In the genomic region with DNA sequence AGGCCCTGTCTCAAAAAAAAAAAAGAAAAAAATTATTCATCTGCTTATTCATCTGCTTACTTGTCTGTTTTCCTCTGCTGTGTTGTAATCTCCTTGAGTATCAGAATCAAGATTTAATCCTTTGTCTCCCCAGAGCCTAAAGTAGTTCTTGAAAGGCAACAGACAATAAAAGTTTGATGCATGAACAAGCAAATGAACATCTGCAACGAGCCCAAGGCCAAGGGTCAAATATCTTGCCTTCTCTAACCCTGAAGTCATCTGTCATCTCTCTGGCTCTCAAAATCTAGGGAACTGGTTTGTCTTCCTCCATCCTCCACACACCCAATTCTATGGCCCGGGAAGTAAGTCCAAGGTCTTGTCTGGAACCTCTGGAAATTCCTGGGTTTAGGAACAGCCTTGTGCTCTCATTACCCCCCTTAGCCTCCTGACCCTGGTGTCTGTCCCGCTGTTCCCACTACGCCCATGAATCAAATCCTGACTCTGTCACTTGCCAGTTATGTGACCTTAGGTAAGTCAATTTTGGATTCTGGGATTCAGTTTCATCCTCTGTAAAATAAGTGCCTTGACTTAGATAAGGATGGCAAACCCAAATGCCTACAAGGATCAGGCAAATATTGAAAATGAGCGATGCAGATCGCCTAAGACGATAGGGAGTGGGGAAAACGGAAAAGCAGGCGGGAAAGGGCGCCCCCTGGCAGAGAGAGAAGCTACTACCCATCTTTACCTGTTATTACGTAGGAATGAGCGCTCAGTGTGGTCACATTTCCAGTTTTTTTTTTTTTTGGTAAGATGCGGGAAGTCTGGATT, we compare ENCODE assay signal across 1 cellular context.
TF ChIP-seq lines count a peak whose summit lies in the region.

No MANE protein-coding gene starts in this region.

TF ChIP-seq in K562, 482 proteins besides CTCF, POLR2A, EP300 and RAD21 (continued from another document):
- TF ChIP-seq, protein P1, sequence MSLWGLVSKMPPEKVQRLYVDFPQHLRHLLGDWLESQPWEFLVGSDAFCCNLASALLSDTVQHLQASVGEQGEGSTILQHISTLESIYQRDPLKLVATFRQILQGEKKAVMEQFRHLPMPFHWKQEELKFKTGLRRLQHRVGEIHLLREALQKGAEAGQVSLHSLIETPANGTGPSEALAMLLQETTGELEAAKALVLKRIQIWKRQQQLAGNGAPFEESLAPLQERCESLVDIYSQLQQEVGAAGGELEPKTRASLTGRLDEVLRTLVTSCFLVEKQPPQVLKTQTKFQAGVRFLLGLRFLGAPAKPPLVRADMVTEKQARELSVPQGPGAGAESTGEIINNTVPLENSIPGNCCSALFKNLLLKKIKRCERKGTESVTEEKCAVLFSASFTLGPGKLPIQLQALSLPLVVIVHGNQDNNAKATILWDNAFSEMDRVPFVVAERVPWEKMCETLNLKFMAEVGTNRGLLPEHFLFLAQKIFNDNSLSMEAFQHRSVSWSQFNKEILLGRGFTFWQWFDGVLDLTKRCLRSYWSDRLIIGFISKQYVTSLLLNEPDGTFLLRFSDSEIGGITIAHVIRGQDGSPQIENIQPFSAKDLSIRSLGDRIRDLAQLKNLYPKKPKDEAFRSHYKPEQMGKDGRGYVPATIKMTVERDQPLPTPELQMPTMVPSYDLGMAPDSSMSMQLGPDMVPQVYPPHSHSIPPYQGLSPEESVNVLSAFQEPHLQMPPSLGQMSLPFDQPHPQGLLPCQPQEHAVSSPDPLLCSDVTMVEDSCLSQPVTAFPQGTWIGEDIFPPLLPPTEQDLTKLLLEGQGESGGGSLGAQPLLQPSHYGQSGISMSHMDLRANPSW (CRISPR knock-in tag; IDR thresholded peaks at IDR 0.05), result no peak
- TF ChIP-seq ZNF717 (CRISPR knock-in tag; IDR thresholded peaks at IDR 0.05) (no peak), SNIP1 (IDR thresholded peaks at IDR 0.05; ENCODE audit: low read depth) (no peak), SMAD1 (IDR thresholded peaks at IDR 0.05; ENCODE audit: low read depth, low read length, partially characterized antibody) (no peak), DPF2 (IDR thresholded peaks at IDR 0.05) (no peak), ZNF384 (IDR thresholded peaks at IDR 0.05; ENCODE audit: low read depth, low read length) (peak; percentile 74; the same call in 1 of the 2 replicates), ATF1 (CRISPR knock-in tag; IDR thresholded peaks at IDR 0.05) (no peak), ATF1 (tag; IDR thresholded peaks at IDR 0.05) (peak; percentile 34; the same call in 1 of the 2 replicates), GATA2 (CRISPR knock-in tag; IDR thresholded peaks at IDR 0.05) (peak; percentile 66), CC2D1A (IDR thresholded peaks at IDR 0.05) (0 out of 2 replicates have a peak, but pooled peaks have one; percentile 21), ZNF316 (IDR thresholded peaks at IDR 0.05) (no peak), TCF7L2 (IDR thresholded peaks at IDR 0.05; ENCODE audit: low read depth, low read length) (no peak), CREM (IDR thresholded peaks at IDR 0.05; ENCODE audit: low read depth) (peak; percentile 41; the same call in 1 of the 2 replicates), RB1 (IDR thresholded peaks at IDR 0.05; ENCODE audit: low read depth) (peak; percentile 49; the same call in 1 of the 2 replicates), MCM3 (IDR thresholded peaks at IDR 0.05) (no peak), HCFC1 (IDR thresholded peaks at IDR 0.05; ENCODE audit: low read depth, low read length) (no peak), SMC3 (conservative IDR thresholded peaks at IDR 0.05; ENCODE audit: insufficient read depth, low read depth, low read length) (peak; percentile 48), ZC3H11A (IDR thresholded peaks at IDR 0.05; ENCODE audit: low read depth, low read length) (no peak), ZNF77 (CRISPR knock-in tag; IDR thresholded peaks at IDR 0.05) (no peak), ARID2 (IDR thresholded peaks at IDR 0.05) (0 out of 2 replicates have a peak, but pooled peaks have one; percentile 31)
- TF ChIP-seq, protein P2, sequence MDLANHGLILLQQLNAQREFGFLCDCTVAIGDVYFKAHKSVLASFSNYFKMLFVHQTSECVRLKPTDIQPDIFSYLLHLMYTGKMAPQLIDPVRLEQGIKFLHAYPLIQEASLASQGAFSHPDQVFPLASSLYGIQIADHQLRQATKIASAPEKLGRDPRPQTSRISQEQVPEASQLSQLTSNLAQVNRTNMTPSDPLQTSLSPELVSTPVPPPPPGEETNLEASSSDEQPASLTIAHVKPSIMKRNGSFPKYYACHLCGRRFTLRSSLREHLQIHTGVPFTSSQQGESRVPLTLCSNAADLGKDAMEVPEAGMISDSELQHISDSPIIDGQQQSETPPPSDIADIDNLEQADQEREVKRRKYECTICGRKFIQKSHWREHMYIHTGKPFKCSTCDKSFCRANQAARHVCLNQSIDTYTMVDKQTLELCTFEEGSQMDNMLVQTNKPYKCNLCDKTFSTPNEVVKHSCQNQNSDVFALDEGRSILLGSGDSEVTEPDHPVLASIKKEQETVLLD (IDR thresholded peaks at IDR 0.05), result no peak
- TF ChIP-seq, protein P3, sequence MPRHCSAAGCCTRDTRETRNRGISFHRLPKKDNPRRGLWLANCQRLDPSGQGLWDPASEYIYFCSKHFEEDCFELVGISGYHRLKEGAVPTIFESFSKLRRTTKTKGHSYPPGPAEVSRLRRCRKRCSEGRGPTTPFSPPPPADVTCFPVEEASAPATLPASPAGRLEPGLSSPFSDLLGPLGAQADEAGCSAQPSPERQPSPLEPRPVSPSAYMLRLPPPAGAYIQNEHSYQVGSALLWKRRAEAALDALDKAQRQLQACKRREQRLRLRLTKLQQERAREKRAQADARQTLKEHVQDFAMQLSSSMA (CRISPR knock-in tag; IDR thresholded peaks at IDR 0.05), result no peak
- TF ChIP-seq, protein P4, sequence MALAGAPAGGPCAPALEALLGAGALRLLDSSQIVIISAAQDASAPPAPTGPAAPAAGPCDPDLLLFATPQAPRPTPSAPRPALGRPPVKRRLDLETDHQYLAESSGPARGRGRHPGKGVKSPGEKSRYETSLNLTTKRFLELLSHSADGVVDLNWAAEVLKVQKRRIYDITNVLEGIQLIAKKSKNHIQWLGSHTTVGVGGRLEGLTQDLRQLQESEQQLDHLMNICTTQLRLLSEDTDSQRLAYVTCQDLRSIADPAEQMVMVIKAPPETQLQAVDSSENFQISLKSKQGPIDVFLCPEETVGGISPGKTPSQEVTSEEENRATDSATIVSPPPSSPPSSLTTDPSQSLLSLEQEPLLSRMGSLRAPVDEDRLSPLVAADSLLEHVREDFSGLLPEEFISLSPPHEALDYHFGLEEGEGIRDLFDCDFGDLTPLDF (CRISPR knock-in tag; IDR thresholded peaks at IDR 0.05), result no peak
- TF ChIP-seq, protein P5, sequence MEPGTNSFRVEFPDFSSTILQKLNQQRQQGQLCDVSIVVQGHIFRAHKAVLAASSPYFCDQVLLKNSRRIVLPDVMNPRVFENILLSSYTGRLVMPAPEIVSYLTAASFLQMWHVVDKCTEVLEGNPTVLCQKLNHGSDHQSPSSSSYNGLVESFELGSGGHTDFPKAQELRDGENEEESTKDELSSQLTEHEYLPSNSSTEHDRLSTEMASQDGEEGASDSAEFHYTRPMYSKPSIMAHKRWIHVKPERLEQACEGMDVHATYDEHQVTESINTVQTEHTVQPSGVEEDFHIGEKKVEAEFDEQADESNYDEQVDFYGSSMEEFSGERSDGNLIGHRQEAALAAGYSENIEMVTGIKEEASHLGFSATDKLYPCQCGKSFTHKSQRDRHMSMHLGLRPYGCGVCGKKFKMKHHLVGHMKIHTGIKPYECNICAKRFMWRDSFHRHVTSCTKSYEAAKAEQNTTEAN (CRISPR knock-in tag; IDR thresholded peaks at IDR 0.05), result no peak
